Comparison of ENCODE assay signal across 9 cellular contexts in the genomic region with DNA sequence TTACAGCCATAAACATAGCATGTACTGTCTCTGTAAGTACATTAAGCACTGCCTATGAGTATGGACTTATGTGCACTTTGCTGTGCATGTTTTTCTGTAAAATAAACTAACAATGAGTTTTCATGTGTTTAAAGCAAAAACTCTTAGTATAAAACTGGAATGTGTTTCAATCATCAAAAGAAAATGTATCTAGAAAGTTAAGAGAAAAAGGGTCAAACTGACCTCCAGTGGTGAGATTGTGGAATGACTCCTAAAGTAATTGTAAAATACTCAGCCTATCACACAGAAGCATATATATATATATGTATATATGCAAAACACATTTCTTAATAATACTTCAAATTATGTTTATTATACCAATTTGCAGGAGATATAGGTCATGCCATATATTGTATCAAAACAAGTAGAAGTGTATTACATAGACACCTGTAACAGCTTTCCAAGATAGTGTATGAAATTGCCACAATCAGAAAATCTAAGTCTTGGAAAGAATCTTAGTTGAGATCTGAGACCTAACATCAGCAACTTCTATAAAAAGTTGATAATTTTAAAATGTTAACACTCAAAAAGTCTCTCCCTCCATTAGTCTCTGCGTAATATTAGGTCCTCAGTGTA.
DNase-seq lines count a peak whose midpoint lies in the region; ATAC-seq, FAIRE-seq and TF ChIP-seq lines count a peak whose summit lies in the region.
"Had no signal": no experiment of that assay in that cellular context is flagged by ENCODE, and none has a peak within 500 bp of the region (broad histone marks: within the 10 kb centered on the region; RNA-seq: fewer than 3 reads in every experiment).

No MANE protein-coding gene starts in this region.

- H3K36me3 Mint-ChIP-seq in astrocyte (ENCODE audit: low read depth, unreplicated experiment): no peaks in the 10 kb centered on the region

- ATAC-seq in GM21360 (IDR thresholded peaks at IDR 0.05; ENCODE audit: unreplicated experiment): no peak
- ATAC-seq in HG03135 (IDR thresholded peaks at IDR 0.05; ENCODE audit: unreplicated experiment): no peak

- no peaks in the 10 kb centered on the region for H3K4me1 ChIP-seq in astrocyte (ENCODE audit: insufficient read depth, low read length)
- H3K4me1 ChIP-seq in liver (ENCODE audit: control insufficient read depth in 4 of 4, insufficient read depth in 4 of 4, low read length in 3 of 4): no peaks in the 10 kb centered on the region
- no peaks in the 10 kb centered on the region for H3K4me1 ChIP-seq in suprapubic skin
- H3K4me1 ChIP-seq: SJSA1 had no signal

- peaks cover 3% of the 10 kb centered on the region for H3K9me3 Mint-ChIP-seq in astrocyte (ENCODE audit: unreplicated experiment)

- WGBS in liver: 94% methylated on average over 1 of the region's 1 CpG
- WGBS in suprapubic skin: 98% methylated on average over 1 of the region's 1 CpG

- H3K79me2 ChIP-seq in astrocyte (ENCODE audit: insufficient read depth, low read length): no peaks in the 10 kb centered on the region

- H4K20me1 ChIP-seq in astrocyte (ENCODE audit: insufficient read depth, low read length): no peaks in the 10 kb centered on the region

- H3K27ac Mint-ChIP-seq in astrocyte (ENCODE audit: unreplicated experiment): no peak overlapping the region

- TF ChIP-seq POLR2A in suprapubic skin (IDR thresholded peaks at IDR 0.05): no peak

- no peak overlapping the region for H3K4me3 Mint-ChIP-seq in astrocyte (ENCODE audit: unreplicated experiment)

- no peaks in the 10 kb centered on the region for H3K27me3 Mint-ChIP-seq in astrocyte (ENCODE audit: low read depth, unreplicated experiment)

- H3K27me3 ChIP-seq in astrocyte (ENCODE audit: insufficient read depth, low read length) (no peaks in the 10 kb centered on the region), liver (ENCODE audit: control insufficient read depth in 4 of 4, insufficient read depth in 4 of 4, low read length in 3 of 4) (peaks cover 0 to 6% (median 0%) of the 10 kb centered on the region in 4 donors), suprapubic skin (no peaks in the 10 kb centered on the region)
- H3K27me3 ChIP-seq: SJSA1 had no signal

- TF ChIP-seq RAD21 in liver (IDR thresholded peaks at IDR 0.05): peak; percentile 70

- peak; percentile 59 for TF ChIP-seq CTCF in astrocyte (IDR thresholded peaks at IDR 0.05; ENCODE audit: insufficient read depth, low read depth, low read length)
- peak; percentile 51 for TF ChIP-seq CTCF in liver (IDR thresholded peaks at IDR 0.05; ENCODE audit: low read depth, low read length, missing input control)
- peak in 1 of 2 donors; percentile 23 for TF ChIP-seq CTCF in suprapubic skin (IDR thresholded peaks at IDR 0.05)

- H3K27ac ChIP-seq in astrocyte (ENCODE audit: low read depth, low read length): no peak overlapping the region
- H3K27ac ChIP-seq in liver (ENCODE audit: low read depth in 1 of 2, low read length in 2 of 2): no peak overlapping the region
- no peak overlapping the region for H3K27ac ChIP-seq in suprapubic skin
- H3K27ac ChIP-seq: SJSA1 had no signal

- peak; percentile 17 for FAIRE-seq in astrocyte (lab: Jason Lieb, UNC)

- H3K9me3 ChIP-seq in astrocyte (ENCODE audit: insufficient read depth, low read depth, low read length) (no peaks in the 10 kb centered on the region), liver (ENCODE audit: control insufficient read depth in 4 of 4, low read length in 3 of 4) (peaks cover 0 to 2% (median 0%) of the 10 kb centered on the region in 4 donors), suprapubic skin (no peaks in the 10 kb centered on the region)
- H3K9me3 ChIP-seq: SJSA1 had no signal

- no peak overlapping the region for H2AFZ ChIP-seq in astrocyte (ENCODE audit: low read depth, low read length)

- H3K4me1 Mint-ChIP-seq in astrocyte (ENCODE audit: low read depth, unreplicated experiment): no peaks in the 10 kb centered on the region

- H3K36me3 ChIP-seq in astrocyte (ENCODE audit: insufficient read depth, low read length): no peaks in the 10 kb centered on the region
- H3K36me3 ChIP-seq in liver (ENCODE audit: control insufficient read depth in 4 of 4, insufficient read depth in 3 of 4, low read depth in 1 of 4, low read length in 3 of 4): no peaks in the 10 kb centered on the region
- no peaks in the 10 kb centered on the region for H3K36me3 ChIP-seq in suprapubic skin
- H3K36me3 ChIP-seq: SJSA1 had no signal

- no peak for TF ChIP-seq EP300 in suprapubic skin (IDR thresholded peaks at IDR 0.05)

- DNase-seq in EL (peak; percentile 58), LoVo (ENCODE audit: low spot score) (peak; percentile 4), astrocyte (ENCODE audit: low read depth) (peak; percentile 32), activated T-cell treated with anti-CD3 and anti-CD28 coated beads for 4 hours (no peak), suprapubic skin (ENCODE audit: low spot score in 2 of 2) (no peak)

- H3K4me3 ChIP-seq in astrocyte (ENCODE audit: insufficient read depth, low read depth, low read length) (no peak overlapping the region), liver (ENCODE audit: low read depth in 1 of 3, low read length in 3 of 3) (no peak overlapping the region), suprapubic skin (no peak overlapping the region)
- H3K4me3 ChIP-seq: SJSA1 had no signal

- peak overlapping the region; percentile 1 for H3K9ac ChIP-seq in astrocyte (ENCODE audit: low read length)
- no peak overlapping the region for H3K9ac ChIP-seq in liver (ENCODE audit: low read depth in 1 of 2, low read length in 2 of 2)

- no peak overlapping the region for H3K4me2 ChIP-seq in astrocyte (ENCODE audit: low read length)

TF ChIP-seq in liver, 16 proteins besides CTCF, POLR2A, EP300 and RAD21:
- TF ChIP-seq HNF4A (conservative IDR thresholded peaks at IDR 0.05) (no peak), EGR1 (IDR thresholded peaks at IDR 0.05; ENCODE audit: low read depth in 2 of 2) (no peak), GABPA (IDR thresholded peaks at IDR 0.05 in 1 of 2, conservative IDR thresholded peaks at IDR 0.05 in 1 of 2) (no peak), SP1 (IDR thresholded peaks at IDR 0.05) (no peak), HNF4G (IDR thresholded peaks at IDR 0.05) (no peak), NR2F2 (IDR thresholded peaks at IDR 0.05) (no peak), RXRA (IDR thresholded peaks at IDR 0.05) (no peak), FOXA2 (IDR thresholded peaks at IDR 0.05) (no peak), JUND (IDR thresholded peaks at IDR 0.05) (no peak), YY1 (IDR thresholded peaks at IDR 0.05) (no peak), TAF1 (conservative IDR thresholded peaks at IDR 0.05) (no peak), FOXA1 (IDR thresholded peaks at IDR 0.05) (no peak)
- TF ChIP-seq, protein P1, sequence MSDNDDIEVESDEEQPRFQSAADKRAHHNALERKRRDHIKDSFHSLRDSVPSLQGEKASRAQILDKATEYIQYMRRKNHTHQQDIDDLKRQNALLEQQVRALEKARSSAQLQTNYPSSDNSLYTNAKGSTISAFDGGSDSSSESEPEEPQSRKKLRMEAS (IDR thresholded peaks at IDR 0.05): no peak
- TF ChIP-seq, protein P2, sequence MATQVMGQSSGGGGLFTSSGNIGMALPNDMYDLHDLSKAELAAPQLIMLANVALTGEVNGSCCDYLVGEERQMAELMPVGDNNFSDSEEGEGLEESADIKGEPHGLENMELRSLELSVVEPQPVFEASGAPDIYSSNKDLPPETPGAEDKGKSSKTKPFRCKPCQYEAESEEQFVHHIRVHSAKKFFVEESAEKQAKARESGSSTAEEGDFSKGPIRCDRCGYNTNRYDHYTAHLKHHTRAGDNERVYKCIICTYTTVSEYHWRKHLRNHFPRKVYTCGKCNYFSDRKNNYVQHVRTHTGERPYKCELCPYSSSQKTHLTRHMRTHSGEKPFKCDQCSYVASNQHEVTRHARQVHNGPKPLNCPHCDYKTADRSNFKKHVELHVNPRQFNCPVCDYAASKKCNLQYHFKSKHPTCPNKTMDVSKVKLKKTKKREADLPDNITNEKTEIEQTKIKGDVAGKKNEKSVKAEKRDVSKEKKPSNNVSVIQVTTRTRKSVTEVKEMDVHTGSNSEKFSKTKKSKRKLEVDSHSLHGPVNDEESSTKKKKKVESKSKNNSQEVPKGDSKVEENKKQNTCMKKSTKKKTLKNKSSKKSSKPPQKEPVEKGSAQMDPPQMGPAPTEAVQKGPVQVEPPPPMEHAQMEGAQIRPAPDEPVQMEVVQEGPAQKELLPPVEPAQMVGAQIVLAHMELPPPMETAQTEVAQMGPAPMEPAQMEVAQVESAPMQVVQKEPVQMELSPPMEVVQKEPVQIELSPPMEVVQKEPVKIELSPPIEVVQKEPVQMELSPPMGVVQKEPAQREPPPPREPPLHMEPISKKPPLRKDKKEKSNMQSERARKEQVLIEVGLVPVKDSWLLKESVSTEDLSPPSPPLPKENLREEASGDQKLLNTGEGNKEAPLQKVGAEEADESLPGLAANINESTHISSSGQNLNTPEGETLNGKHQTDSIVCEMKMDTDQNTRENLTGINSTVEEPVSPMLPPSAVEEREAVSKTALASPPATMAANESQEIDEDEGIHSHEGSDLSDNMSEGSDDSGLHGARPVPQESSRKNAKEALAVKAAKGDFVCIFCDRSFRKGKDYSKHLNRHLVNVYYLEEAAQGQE (IDR thresholded peaks at IDR 0.05): no peak
- TF ChIP-seq, protein P3, sequence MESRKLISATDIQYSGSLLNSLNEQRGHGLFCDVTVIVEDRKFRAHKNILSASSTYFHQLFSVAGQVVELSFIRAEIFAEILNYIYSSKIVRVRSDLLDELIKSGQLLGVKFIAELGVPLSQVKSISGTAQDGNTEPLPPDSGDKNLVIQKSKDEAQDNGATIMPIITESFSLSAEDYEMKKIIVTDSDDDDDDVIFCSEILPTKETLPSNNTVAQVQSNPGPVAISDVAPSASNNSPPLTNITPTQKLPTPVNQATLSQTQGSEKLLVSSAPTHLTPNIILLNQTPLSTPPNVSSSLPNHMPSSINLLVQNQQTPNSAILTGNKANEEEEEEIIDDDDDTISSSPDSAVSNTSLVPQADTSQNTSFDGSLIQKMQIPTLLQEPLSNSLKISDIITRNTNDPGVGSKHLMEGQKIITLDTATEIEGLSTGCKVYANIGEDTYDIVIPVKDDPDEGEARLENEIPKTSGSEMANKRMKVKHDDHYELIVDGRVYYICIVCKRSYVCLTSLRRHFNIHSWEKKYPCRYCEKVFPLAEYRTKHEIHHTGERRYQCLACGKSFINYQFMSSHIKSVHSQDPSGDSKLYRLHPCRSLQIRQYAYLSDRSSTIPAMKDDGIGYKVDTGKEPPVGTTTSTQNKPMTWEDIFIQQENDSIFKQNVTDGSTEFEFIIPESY (IDR thresholded peaks at IDR 0.05): no peak
- TF ChIP-seq, protein P4, sequence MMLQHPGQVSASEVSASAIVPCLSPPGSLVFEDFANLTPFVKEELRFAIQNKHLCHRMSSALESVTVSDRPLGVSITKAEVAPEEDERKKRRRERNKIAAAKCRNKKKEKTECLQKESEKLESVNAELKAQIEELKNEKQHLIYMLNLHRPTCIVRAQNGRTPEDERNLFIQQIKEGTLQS (IDR thresholded peaks at IDR 0.05): no peak

Comparison
In these comparisons a context has a peak if more than half of its experiments do, and no peak if none do; other contexts are left out.
1. DNase-seq: peak in EL (single experiment), LoVo (single experiment) and astrocyte (single experiment); none in activated T-cell treated with anti-CD3 and anti-CD28 coated beads for 4 hours (single experiment) and suprapubic skin (0 of 2).